In genomic region chr5:62299097-62299496, GRCh38 we compare ENCODE assay signal across 27 cellular contexts. TPM values are rescaled to one million over a fixed set of nuclear protein-coding genes. Genes with fewer than 3 reads are reported as not detected.
A peak's percentile ranks its signal among the peaks of the same experiment; 100 is the strongest.
DNase-seq lines count a peak whose midpoint lies in the region; ATAC-seq and TF ChIP-seq lines count a peak whose summit lies in the region.
"Had no signal": no experiment of that assay in that cellular context is flagged by ENCODE, and none has a peak within 500 bp of the region (broad histone marks: within the 10 kb centered on the region; RNA-seq: fewer than 3 reads in every experiment).

No MANE protein-coding gene starts in this region.

- no peak for TF ChIP-seq EP300 in tibial nerve (IDR thresholded peaks at IDR 0.05)

- no peaks in the 10 kb centered on the region for H3K36me3 ChIP-seq in CD4-positive, alpha-beta memory T cell (ENCODE audit: insufficient read depth, low read length)
- no peaks in the 10 kb centered on the region for H3K36me3 ChIP-seq in tibial nerve
- H3K36me3 ChIP-seq: stomach, tibial artery had no signal

- WGBS in tibial nerve, 2 donors = 78 to 84% methylated on average over 4 of the region's 4 CpGs

- H3K9me3 Mint-ChIP-seq in activated CD4-positive, alpha-beta T cell treated with anti-CD3 and anti-CD28 coated beads, Interleukin-2, amount 10 ng/mL, durations not matched to agents 24 days and 14 days = peaks cover 11% of the 10 kb centered on the region
- peaks cover 0 to 3% (median 0%) of the 10 kb centered on the region in 8 donors for H3K9me3 Mint-ChIP-seq in CD4-positive, alpha-beta memory T cell
- no peaks in the 10 kb centered on the region for H3K9me3 Mint-ChIP-seq in activated CD8-positive, alpha-beta T cell treated with anti-CD3 and anti-CD28 coated beads, Interleukin-2, amount 10 ng/mL, durations not matched to agents 7 days and 5 days (ENCODE audit: insufficient read depth)
- H3K9me3 Mint-ChIP-seq: GM23338, HFFc6 had no signal

- H3K4me1 Mint-ChIP-seq in activated CD4-positive, alpha-beta T cell treated with anti-CD3 and anti-CD28 coated beads, Interleukin-2, amount 10 ng/mL, durations not matched to agents 24 days and 14 days = peaks cover 59% of the 10 kb centered on the region
- peaks cover 36 to 65% (median 50%) of the 10 kb centered on the region in 4 donors for H3K4me1 Mint-ChIP-seq in CD4-positive, alpha-beta memory T cell
- H3K4me1 Mint-ChIP-seq in activated CD8-positive, alpha-beta T cell treated with anti-CD3 and anti-CD28 coated beads, Interleukin-2, amount 10 ng/mL, durations not matched to agents 7 days and 5 days (ENCODE audit: low read depth) = peaks cover 65% of the 10 kb centered on the region
- H3K4me1 Mint-ChIP-seq: GM23338 had no signal

- H3K27ac Mint-ChIP-seq in activated CD4-positive, alpha-beta T cell treated with anti-CD3 and anti-CD28 coated beads, Interleukin-2, amount 10 ng/mL, durations not matched to agents 24 days and 14 days = peak overlapping the region; percentile 92
- peak overlapping the region; percentile 89 to 96 (median 94) for H3K27ac Mint-ChIP-seq in CD4-positive, alpha-beta memory T cell
- peak overlapping the region; percentile 30 for H3K27ac Mint-ChIP-seq in activated CD8-positive, alpha-beta T cell treated with anti-CD3 and anti-CD28 coated beads, Interleukin-2, amount 10 ng/mL, durations not matched to agents 7 days and 5 days
- H3K27ac Mint-ChIP-seq: GM23338, HFFc6 had no signal

- no peaks in the 10 kb centered on the region for H3K27me3 ChIP-seq in CD4-positive, alpha-beta memory T cell (ENCODE audit: insufficient read depth, low read length)
- H3K27me3 ChIP-seq in tibial nerve = no peaks in the 10 kb centered on the region
- H3K27me3 ChIP-seq: stomach, tibial artery had no signal

- H3K4me3 Mint-ChIP-seq in activated CD4-positive, alpha-beta T cell treated with anti-CD3 and anti-CD28 coated beads, Interleukin-2, amount 10 ng/mL, durations not matched to agents 24 days and 14 days = peak overlapping the region; percentile 75
- H3K4me3 Mint-ChIP-seq in CD4-positive, alpha-beta memory T cell = peak overlapping the region in 7 of 8 donors; percentile 43 to 84 (median 75)
- H3K4me3 Mint-ChIP-seq in activated CD8-positive, alpha-beta T cell treated with anti-CD3 and anti-CD28 coated beads, Interleukin-2, amount 10 ng/mL, durations not matched to agents 7 days and 5 days = no peak overlapping the region
- H3K4me3 Mint-ChIP-seq: GM23338, HFFc6 had no signal

- H3K4me3 ChIP-seq in CD4-positive, alpha-beta memory T cell (ENCODE audit: low read length in 2 of 2) = no peak overlapping the region
- H3K4me3 ChIP-seq in epithelial cell of esophagus (ENCODE audit: low read length) (no peak overlapping the region), tibial nerve (no peak overlapping the region)
- H3K4me3 ChIP-seq: GM23338, stomach, tibial artery had no signal

- no peak for DNase-seq in activated CD4-positive, alpha-beta T cell treated with anti-CD3 and anti-CD28 coated beads, Interleukin-2, amount 10 ng/mL, durations not matched to agents 24 days and 14 days
- no peak for DNase-seq in activated CD4-positive, alpha-beta T cell treated with anti-CD3 and anti-CD28 coated beads for 4 hours
- peak in 1 of 5 donors; percentile 40 for DNase-seq in CD4-positive, alpha-beta memory T cell
- DNase-seq in activated CD8-positive, alpha-beta T cell treated with anti-CD3 and anti-CD28 coated beads, Interleukin-2, amount 10 ng/mL, durations not matched to agents 7 days and 5 days = no peak
- DNase-seq in epithelial cell of esophagus (ENCODE audit: low read depth) (peak; percentile 51), tibial nerve (ENCODE audit: low spot score in 2 of 2) (no peak)
- DNase-seq: activated CD4-positive, CD25-positive, alpha-beta regulatory T cell; AML-193; amniotic stem cell; Caco-2; erythroblast; head of caudate nucleus; HFFc6; IMR-90; left ventricle myocardium superior; NCI-H1092 treated with DMSO at 0.1 percent for 48 hours; NCI-H187; NCI-H2171 treated with DMSO at 0.1 percent for 48 hours; NCI-H524 treated with DMSO at 0.1 percent for 48 hours; NK-92 treated with Interleukin-12 subunit alpha and Interleukin-12 subunit beta, amount 100 ng/mL, for 24 hours; Right ventricle myocardium superior; stimulated activated CD4-positive, alpha-beta T cell treated with anti-CD3 and anti-CD28 coated beads, Interleukin-15, amount 100 ng/mL, for 24 hours; stomach; tibial artery had no signal

- TF ChIP-seq POLR2A in tibial nerve (IDR thresholded peaks at IDR 0.05) = no peak

- POLR2A ChIA-PET in CD4-positive, alpha-beta memory T cell (lab: Charles Lee; ENCODE audit: partially characterized antibody) = interaction anchor here (1.0 to 4.7 kb wide), 2 partner anchors 9 to 114 kb away, joined by 3 to 27 read pairs; partner anchors contain the start of gene IPO11
- POLR2A ChIA-PET in activated CD8-positive, alpha-beta T cell treated with anti-CD3 and anti-CD28 coated beads, Interleukin-2, amount 10 ng/mL, durations not matched to agents 7 days and 5 days (lab: Charles Lee) = interaction anchor here (1.4 kb wide), 1 partner anchor 14 kb away, joined by 5 read pairs; no protein-coding TSS in a partner anchor

- CTCF ChIA-PET in CD4-positive, alpha-beta memory T cell (lab: Charles Lee; ENCODE audit: partially characterized antibody) = interaction anchor here (1.5 to 1.8 kb wide), 4 partner anchors 8 to 56 kb away, joined by 3 to 9 read pairs (median 6); no protein-coding TSS in a partner anchor
- CTCF ChIA-PET in activated CD8-positive, alpha-beta T cell treated with anti-CD3 and anti-CD28 coated beads, Interleukin-2, amount 10 ng/mL, durations not matched to agents 7 days and 5 days (lab: Charles Lee) = interaction anchor here (0.8 to 3.9 kb wide), 5 partner anchors 8 to 74 kb away, joined by 3 to 22 read pairs (median 4); no protein-coding TSS in a partner anchor

- intact Hi-C loops in activated CD4-positive, alpha-beta T cell treated with anti-CD3 and anti-CD28 coated beads, Interleukin-2, amount 10 ng/mL, durations not matched to agents 24 days and 14 days (cut with micrococcal nuclease) = no loop called here
- intact Hi-C loops in CD4-positive, alpha-beta memory T cell (cut with micrococcal nuclease) = no loop called here

- H3K9me3 ChIP-seq in CD4-positive, alpha-beta memory T cell (ENCODE audit: control insufficient read depth in 1 of 2, low read length in 2 of 2) = no peaks in the 10 kb centered on the region
- no peaks in the 10 kb centered on the region for H3K9me3 ChIP-seq in tibial nerve
- H3K9me3 ChIP-seq: Caco-2, stomach, tibial artery had no signal

- ATAC-seq in activated CD8-positive, alpha-beta T cell treated with anti-CD3 and anti-CD28 coated beads, Interleukin-2, amount 10 ng/mL, durations not matched to agents 7 days and 5 days = peak; percentile 6
- no peak for ATAC-seq in HG03159 (IDR thresholded peaks at IDR 0.05; ENCODE audit: unreplicated experiment)
- ATAC-seq in HG02981 (IDR thresholded peaks at IDR 0.05; ENCODE audit: unreplicated experiment) = no peak
- ATAC-seq: GM23338, left ventricle myocardium superior had no signal

- H3K4me1 ChIP-seq in CD4-positive, alpha-beta memory T cell (ENCODE audit: insufficient read depth, low read length) = peaks cover 53% of the 10 kb centered on the region
- no peaks in the 10 kb centered on the region for H3K4me1 ChIP-seq in tibial nerve
- H3K4me1 ChIP-seq: Caco-2, stomach, tibial artery had no signal

- H3K27ac ChIP-seq in CD4-positive, alpha-beta memory T cell (ENCODE audit: low read depth, low read length) = peak overlapping the region; percentile 14
- no peak overlapping the region for H3K27ac ChIP-seq in tibial nerve
- H3K27ac ChIP-seq: stomach, tibial artery had no signal

- peaks cover 20% of the 10 kb centered on the region for H3K36me3 Mint-ChIP-seq in activated CD4-positive, alpha-beta T cell treated with anti-CD3 and anti-CD28 coated beads, Interleukin-2, amount 10 ng/mL, durations not matched to agents 24 days and 14 days (ENCODE audit: low read depth)
- no peaks in the 10 kb centered on the region for H3K36me3 Mint-ChIP-seq in CD4-positive, alpha-beta memory T cell
- H3K36me3 Mint-ChIP-seq in activated CD8-positive, alpha-beta T cell treated with anti-CD3 and anti-CD28 coated beads, Interleukin-2, amount 10 ng/mL, durations not matched to agents 7 days and 5 days (ENCODE audit: low read depth) = peaks cover 17% of the 10 kb centered on the region

- no peaks in the 10 kb centered on the region for H3K27me3 Mint-ChIP-seq in activated CD4-positive, alpha-beta T cell treated with anti-CD3 and anti-CD28 coated beads, Interleukin-2, amount 10 ng/mL, durations not matched to agents 24 days and 14 days
- no peaks in the 10 kb centered on the region for H3K27me3 Mint-ChIP-seq in CD4-positive, alpha-beta memory T cell
- H3K27me3 Mint-ChIP-seq in activated CD8-positive, alpha-beta T cell treated with anti-CD3 and anti-CD28 coated beads, Interleukin-2, amount 10 ng/mL, durations not matched to agents 7 days and 5 days (ENCODE audit: low read depth) = no peaks in the 10 kb centered on the region

- no peak for TF ChIP-seq CTCF in epithelial cell of esophagus (IDR thresholded peaks at IDR 0.05; ENCODE audit: insufficient read depth, low read depth, low read length, missing control alignments)
- no peak for TF ChIP-seq CTCF in tibial nerve (IDR thresholded peaks at IDR 0.05)

RNA-seq across cellular contexts. Expression of gene KIF2A, which starts 6.9 kb away (rescaled TPM):
- 238 and 244 TPM in 2 replicates for total RNA-seq in activated CD4-positive, alpha-beta T cell treated with anti-CD3 and anti-CD28 coated beads, Interleukin-2, amount 10 ng/mL, durations not matched to agents 24 days and 14 days
- total RNA-seq in CD4-positive, alpha-beta memory T cell = 100 to 1,000 TPM; 151 to 157 TPM
- polyA plus RNA-seq in CD4-positive, alpha-beta memory T cell = 100 to 1,000 TPM; 133 to 158 TPM
- total RNA-seq in activated CD8-positive, alpha-beta T cell treated with anti-CD3 and anti-CD28 coated beads, Interleukin-2, amount 10 ng/mL, durations not matched to agents 7 days and 5 days = 100 to 1,000 TPM; 149 to 151 TPM
- 10 to 100 TPM; 28.5 to 60.3 (median 44.9) TPM for total RNA-seq in tibial nerve

Comparison
In these comparisons a context has a peak if more than half of its experiments do, and no peak if none do; other contexts are left out.
1. H3K27ac Mint-ChIP-seq: peak in every context shown above with its lines; median percentile 94 in CD4-positive, alpha-beta memory T cell; 92 in activated CD4-positive, alpha-beta T cell treated with anti-CD3 and anti-CD28 coated beads, Interleukin-2, amount 10 ng/mL, durations not matched to agents 24 days and 14 days; 30 in activated CD8-positive, alpha-beta T cell treated with anti-CD3 and anti-CD28 coated beads, Interleukin-2, amount 10 ng/mL, durations not matched to agents 7 days and 5 days.